Comparison of ENCODE assay signal across 1 cellular context in the genomic region with DNA sequence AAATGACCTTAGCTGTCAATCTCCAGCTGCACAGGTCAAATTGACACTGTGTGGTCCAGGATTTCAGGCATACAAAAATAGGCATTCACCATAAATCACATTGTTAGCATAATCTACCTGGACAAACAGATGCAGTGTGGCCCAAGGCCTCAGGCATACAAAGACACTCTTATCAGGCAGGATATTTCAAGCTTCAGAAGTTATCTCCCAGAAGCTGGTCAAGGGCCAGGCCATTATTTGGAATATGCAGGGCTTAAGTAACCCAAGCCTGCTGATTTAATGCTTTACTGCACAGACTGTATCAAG.
TF ChIP-seq lines count a peak whose summit lies in the region.

No MANE protein-coding gene starts in this region.

TF ChIP-seq in HepG2, 621 proteins besides CTCF, POLR2A, EP300 and RAD21 (continued from another document):
- TF ChIP-seq, protein P1, sequence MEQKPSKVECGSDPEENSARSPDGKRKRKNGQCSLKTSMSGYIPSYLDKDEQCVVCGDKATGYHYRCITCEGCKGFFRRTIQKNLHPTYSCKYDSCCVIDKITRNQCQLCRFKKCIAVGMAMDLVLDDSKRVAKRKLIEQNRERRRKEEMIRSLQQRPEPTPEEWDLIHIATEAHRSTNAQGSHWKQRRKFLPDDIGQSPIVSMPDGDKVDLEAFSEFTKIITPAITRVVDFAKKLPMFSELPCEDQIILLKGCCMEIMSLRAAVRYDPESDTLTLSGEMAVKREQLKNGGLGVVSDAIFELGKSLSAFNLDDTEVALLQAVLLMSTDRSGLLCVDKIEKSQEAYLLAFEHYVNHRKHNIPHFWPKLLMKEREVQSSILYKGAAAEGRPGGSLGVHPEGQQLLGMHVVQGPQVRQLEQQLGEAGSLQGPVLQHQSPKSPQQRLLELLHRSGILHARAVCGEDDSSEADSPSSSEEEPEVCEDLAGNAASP (CRISPR knock-in tag; IDR thresholded peaks at IDR 0.05; ENCODE audit: borderline replicate concordance) = peak; percentile 62; the same call in 1 of the 2 replicates
- TF ChIP-seq ELF1 (CRISPR knock-in tag; IDR thresholded peaks at IDR 0.05) = no peak
- TF ChIP-seq ISL2 (CRISPR knock-in tag; IDR thresholded peaks at IDR 0.05) = peak; percentile 92
- TF ChIP-seq GATAD2A (CRISPR knock-in tag; IDR thresholded peaks at IDR 0.05) = peak; percentile 67
- no peak for TF ChIP-seq SRY (CRISPR knock-in tag; IDR thresholded peaks at IDR 0.05)
- TF ChIP-seq NR2F2 (IDR thresholded peaks at IDR 0.05; ENCODE audit: borderline replicate concordance, low read depth) = peak; percentile 91
- TF ChIP-seq NR2F1 (CRISPR knock-in tag; IDR thresholded peaks at IDR 0.05) = no peak; a peak in 1 of 4 replicates
- 0 out of 2 replicates have a peak, but pooled peaks have one; percentile 29 for TF ChIP-seq SALL2 (CRISPR knock-in tag; IDR thresholded peaks at IDR 0.05)
- TF ChIP-seq, protein P2, sequence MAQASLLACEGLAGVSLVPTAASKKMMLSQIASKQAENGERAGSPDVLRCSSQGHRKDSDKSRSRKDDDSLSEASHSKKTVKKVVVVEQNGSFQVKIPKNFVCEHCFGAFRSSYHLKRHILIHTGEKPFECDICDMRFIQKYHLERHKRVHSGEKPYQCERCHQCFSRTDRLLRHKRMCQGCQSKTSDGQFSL (CRISPR knock-in tag; IDR thresholded peaks at IDR 0.05) = no peak
- TF ChIP-seq, protein P3, sequence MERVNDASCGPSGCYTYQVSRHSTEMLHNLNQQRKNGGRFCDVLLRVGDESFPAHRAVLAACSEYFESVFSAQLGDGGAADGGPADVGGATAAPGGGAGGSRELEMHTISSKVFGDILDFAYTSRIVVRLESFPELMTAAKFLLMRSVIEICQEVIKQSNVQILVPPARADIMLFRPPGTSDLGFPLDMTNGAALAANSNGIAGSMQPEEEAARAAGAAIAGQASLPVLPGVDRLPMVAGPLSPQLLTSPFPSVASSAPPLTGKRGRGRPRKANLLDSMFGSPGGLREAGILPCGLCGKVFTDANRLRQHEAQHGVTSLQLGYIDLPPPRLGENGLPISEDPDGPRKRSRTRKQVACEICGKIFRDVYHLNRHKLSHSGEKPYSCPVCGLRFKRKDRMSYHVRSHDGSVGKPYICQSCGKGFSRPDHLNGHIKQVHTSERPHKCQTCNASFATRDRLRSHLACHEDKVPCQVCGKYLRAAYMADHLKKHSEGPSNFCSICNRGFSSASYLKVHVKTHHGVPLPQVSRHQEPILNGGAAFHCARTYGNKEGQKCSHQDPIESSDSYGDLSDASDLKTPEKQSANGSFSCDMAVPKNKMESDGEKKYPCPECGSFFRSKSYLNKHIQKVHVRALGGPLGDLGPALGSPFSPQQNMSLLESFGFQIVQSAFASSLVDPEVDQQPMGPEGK (CRISPR knock-in tag; IDR thresholded peaks at IDR 0.05) = 0 out of 2 replicates have a peak, but pooled peaks have one; percentile 14
- TF ChIP-seq, protein P4, sequence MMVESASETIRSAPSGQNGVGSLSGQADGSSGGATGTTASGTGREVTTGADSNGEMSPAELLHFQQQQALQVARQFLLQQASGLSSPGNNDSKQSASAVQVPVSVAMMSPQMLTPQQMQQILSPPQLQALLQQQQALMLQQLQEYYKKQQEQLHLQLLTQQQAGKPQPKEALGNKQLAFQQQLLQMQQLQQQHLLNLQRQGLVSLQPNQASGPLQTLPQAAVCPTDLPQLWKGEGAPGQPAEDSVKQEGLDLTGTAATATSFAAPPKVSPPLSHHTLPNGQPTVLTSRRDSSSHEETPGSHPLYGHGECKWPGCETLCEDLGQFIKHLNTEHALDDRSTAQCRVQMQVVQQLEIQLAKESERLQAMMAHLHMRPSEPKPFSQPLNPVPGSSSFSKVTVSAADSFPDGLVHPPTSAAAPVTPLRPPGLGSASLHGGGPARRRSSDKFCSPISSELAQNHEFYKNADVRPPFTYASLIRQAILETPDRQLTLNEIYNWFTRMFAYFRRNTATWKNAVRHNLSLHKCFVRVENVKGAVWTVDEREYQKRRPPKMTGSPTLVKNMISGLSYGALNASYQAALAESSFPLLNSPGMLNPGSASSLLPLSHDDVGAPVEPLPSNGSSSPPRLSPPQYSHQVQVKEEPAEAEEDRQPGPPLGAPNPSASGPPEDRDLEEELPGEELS (CRISPR knock-in tag; IDR thresholded peaks at IDR 0.05) = peak; percentile 86
- TF ChIP-seq ZNF180 (CRISPR knock-in tag; IDR thresholded peaks at IDR 0.05; ENCODE audit: borderline replicate concordance, low read depth) = no peak
- TF ChIP-seq DNMT1 (CRISPR knock-in tag; IDR thresholded peaks at IDR 0.05) = no peak
- TF ChIP-seq HNRNPLL (IDR thresholded peaks at IDR 0.05; ENCODE audit: low read depth, low read length, poor library complexity, severe bottlenecking) = no peak
- TF ChIP-seq ELF3 (CRISPR knock-in tag; IDR thresholded peaks at IDR 0.05) = no peak
- no peak for TF ChIP-seq ZNF136 (CRISPR knock-in tag; IDR thresholded peaks at IDR 0.05; ENCODE audit: low read depth)
- TF ChIP-seq ZNF720 (CRISPR knock-in tag; IDR thresholded peaks at IDR 0.05) = no peak
- TF ChIP-seq MIXL1 (CRISPR knock-in tag; IDR thresholded peaks at IDR 0.05) = peak; percentile 29; the same call in 1 of the 2 replicates
- TF ChIP-seq HOXA7 (CRISPR knock-in tag; IDR thresholded peaks at IDR 0.05) = no peak
- TF ChIP-seq, protein P5, sequence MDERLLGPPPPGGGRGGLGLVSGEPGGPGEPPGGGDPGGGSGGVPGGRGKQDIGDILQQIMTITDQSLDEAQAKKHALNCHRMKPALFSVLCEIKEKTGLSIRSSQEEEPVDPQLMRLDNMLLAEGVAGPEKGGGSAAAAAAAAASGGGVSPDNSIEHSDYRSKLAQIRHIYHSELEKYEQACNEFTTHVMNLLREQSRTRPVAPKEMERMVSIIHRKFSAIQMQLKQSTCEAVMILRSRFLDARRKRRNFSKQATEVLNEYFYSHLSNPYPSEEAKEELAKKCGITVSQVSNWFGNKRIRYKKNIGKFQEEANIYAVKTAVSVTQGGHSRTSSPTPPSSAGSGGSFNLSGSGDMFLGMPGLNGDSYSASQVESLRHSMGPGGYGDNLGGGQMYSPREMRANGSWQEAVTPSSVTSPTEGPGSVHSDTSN (CRISPR knock-in tag; IDR thresholded peaks at IDR 0.05) = peak; percentile 78
- TF ChIP-seq ZNF790 (CRISPR knock-in tag; IDR thresholded peaks at IDR 0.05; ENCODE audit: borderline replicate concordance) = no peak
- TF ChIP-seq RCOR2 (CRISPR knock-in tag; IDR thresholded peaks at IDR 0.05) = peak; percentile 77
- TF ChIP-seq MATR3 (CRISPR knock-in tag; IDR thresholded peaks at IDR 0.05) = no peak
- TF ChIP-seq HOXA3 (CRISPR knock-in tag; IDR thresholded peaks at IDR 0.05) = peak; percentile 54; the same call in 1 of the 2 replicates
- TF ChIP-seq, protein P6, sequence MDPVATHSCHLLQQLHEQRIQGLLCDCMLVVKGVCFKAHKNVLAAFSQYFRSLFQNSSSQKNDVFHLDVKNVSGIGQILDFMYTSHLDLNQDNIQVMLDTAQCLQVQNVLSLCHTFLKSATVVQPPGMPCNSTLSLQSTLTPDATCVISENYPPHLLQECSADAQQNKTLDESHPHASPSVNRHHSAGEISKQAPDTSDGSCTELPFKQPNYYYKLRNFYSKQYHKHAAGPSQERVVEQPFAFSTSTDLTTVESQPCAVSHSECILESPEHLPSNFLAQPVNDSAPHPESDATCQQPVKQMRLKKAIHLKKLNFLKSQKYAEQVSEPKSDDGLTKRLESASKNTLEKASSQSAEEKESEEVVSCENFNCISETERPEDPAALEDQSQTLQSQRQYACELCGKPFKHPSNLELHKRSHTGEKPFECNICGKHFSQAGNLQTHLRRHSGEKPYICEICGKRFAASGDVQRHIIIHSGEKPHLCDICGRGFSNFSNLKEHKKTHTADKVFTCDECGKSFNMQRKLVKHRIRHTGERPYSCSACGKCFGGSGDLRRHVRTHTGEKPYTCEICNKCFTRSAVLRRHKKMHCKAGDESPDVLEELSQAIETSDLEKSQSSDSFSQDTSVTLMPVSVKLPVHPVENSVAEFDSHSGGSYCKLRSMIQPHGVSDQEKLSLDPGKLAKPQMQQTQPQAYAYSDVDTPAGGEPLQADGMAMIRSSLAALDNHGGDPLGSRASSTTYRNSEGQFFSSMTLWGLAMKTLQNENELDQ (CRISPR knock-in tag; IDR thresholded peaks at IDR 0.05; ENCODE audit: borderline replicate concordance) = no peak
- no peak for TF ChIP-seq ZNF777 (CRISPR knock-in tag; IDR thresholded peaks at IDR 0.05)
- TF ChIP-seq FOSL2 (CRISPR knock-in tag; IDR thresholded peaks at IDR 0.05) = peak; percentile 40
- no peak for TF ChIP-seq SIN3B (IDR thresholded peaks at IDR 0.05; ENCODE audit: low read length)
- TF ChIP-seq, protein P7, sequence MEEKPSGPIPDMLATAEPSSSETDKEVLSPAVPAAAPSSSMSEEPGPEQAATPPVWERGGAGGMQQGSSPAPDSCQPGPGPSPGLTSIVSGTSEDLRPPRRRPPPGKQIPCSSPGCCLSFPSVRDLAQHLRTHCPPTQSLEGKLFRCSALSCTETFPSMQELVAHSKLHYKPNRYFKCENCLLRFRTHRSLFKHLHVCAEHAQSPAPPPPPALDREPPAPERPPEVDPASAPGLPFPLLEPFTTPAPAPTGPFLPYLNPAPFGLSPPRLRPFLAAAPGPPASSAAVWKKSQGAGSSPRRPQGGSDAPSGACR (CRISPR knock-in tag; IDR thresholded peaks at IDR 0.05) = no peak
- TF ChIP-seq CBX1 (IDR thresholded peaks at IDR 0.05; ENCODE audit: low read depth) = no peak
- TF ChIP-seq FOXA3 (CRISPR knock-in tag; IDR thresholded peaks at IDR 0.05) = peak; percentile 74
- no peak for TF ChIP-seq ZNF317 (CRISPR knock-in tag; IDR thresholded peaks at IDR 0.05)
- peak; percentile 86 for TF ChIP-seq TEAD3 (CRISPR knock-in tag; optimal IDR thresholded peaks at IDR 0.05; ENCODE audit: borderline replicate concordance)
- TF ChIP-seq FOXP1 (IDR thresholded peaks at IDR 0.05) = no peak
- TF ChIP-seq FOXP1 (CRISPR knock-in tag; IDR thresholded peaks at IDR 0.05) = peak; percentile 60; the same call in 1 of the 2 replicates
- TF ChIP-seq FOXA1 (IDR thresholded peaks at IDR 0.05) = no peak
- peak; percentile 79 for TF ChIP-seq FOXA1 (CRISPR knock-in tag; IDR thresholded peaks at IDR 0.05)
- TF ChIP-seq TEAD2 (CRISPR knock-in tag; IDR thresholded peaks at IDR 0.05) = no peak
- TF ChIP-seq ZEB1 (IDR thresholded peaks at IDR 0.05; ENCODE audit: insufficient replicate concordance, low read depth) = peak; percentile 90
- peak; percentile 95 for TF ChIP-seq SOX5 (CRISPR knock-in tag; IDR thresholded peaks at IDR 0.05; ENCODE audit: borderline replicate concordance)
- TF ChIP-seq CHCHD3 (CRISPR knock-in tag; IDR thresholded peaks at IDR 0.05) = no peak
TF ChIP-seq in HepG2: peak in this region for 98.
